Comparison of ENCODE assay signal across 8 cellular contexts in genomic region chr20:11890331-11891080, GRCh38. TPM values are rescaled to one million over a fixed set of nuclear protein-coding genes. Genes with fewer than 3 reads are reported as not detected.
DNase-seq lines count a peak whose midpoint lies in the region; ATAC-seq and TF ChIP-seq lines count a peak whose summit lies in the region.

No MANE protein-coding gene starts in this region.

- H3K9me2 ChIP-seq in OCI-LY7 (ENCODE audit: insufficient read depth, low read length) = no peaks in the 10 kb centered on the region

- H3K9ac ChIP-seq in skeletal muscle tissue (ENCODE audit: low read depth in 1 of 3, low read length in 3 of 3) = peak overlapping the region; percentile 61 to 80 (median 79)

- H3K4me2 ChIP-seq in OCI-LY7 (ENCODE audit: low read length) = no peak overlapping the region

- peak overlapping the region; percentile 71 to 90 (median 74) for H3K4me3 ChIP-seq in skeletal muscle tissue (ENCODE audit: low read length in 3 of 3)
- no peak overlapping the region for H3K4me3 ChIP-seq in OCI-LY7 (ENCODE audit: low read depth, low read length, poor library complexity, severe bottlenecking)

- CTCF ChIA-PET in OCI-LY7 (lab: Charles Lee; ENCODE audit: unreplicated experiment) = no interaction called here

- no peak for TF ChIP-seq CTCF in OCI-LY7 (conservative IDR thresholded peaks at IDR 0.05; ENCODE audit: low read length)

- peak; percentile 54 for ATAC-seq in HG02588 (IDR thresholded peaks at IDR 0.05; ENCODE audit: unreplicated experiment)

- H3K9me3 ChIP-seq in skeletal muscle tissue (ENCODE audit: control insufficient read depth in 3 of 3, low read length in 3 of 3) = no peaks in the 10 kb centered on the region
- H3K9me3 ChIP-seq in OCI-LY7 (ENCODE audit: low read length) = no peaks in the 10 kb centered on the region

- no peaks in the 10 kb centered on the region for H4K20me1 ChIP-seq in OCI-LY7 (ENCODE audit: insufficient read depth, low read length)

- H3K27ac ChIP-seq in caudate nucleus (ENCODE audit: low read depth, low read length) (peak overlapping the region; percentile 95), skeletal muscle tissue (ENCODE audit: low read depth, low read length) (peak overlapping the region; percentile 83), OCI-LY7 (ENCODE audit: low read depth, low read length, poor library complexity, severe bottlenecking) (no peak overlapping the region)

- H3K4me1 ChIP-seq in skeletal muscle tissue (ENCODE audit: control insufficient read depth in 3 of 3, insufficient read depth in 3 of 3, low read length in 3 of 3) (peaks cover 16 to 28% (median 23%) of the 10 kb centered on the region in 3 donors), OCI-LY7 (ENCODE audit: insufficient read depth, low read length, poor library complexity, severe bottlenecking) (no peaks in the 10 kb centered on the region)

- H3K36me3 ChIP-seq in skeletal muscle tissue (ENCODE audit: control insufficient read depth in 3 of 3, insufficient read depth in 3 of 3, low read length in 3 of 3) (no peaks in the 10 kb centered on the region), OCI-LY7 (ENCODE audit: insufficient read depth, low read length) (no peaks in the 10 kb centered on the region)

- no peaks in the 10 kb centered on the region for H3K79me2 ChIP-seq in OCI-LY7 (ENCODE audit: insufficient read depth, low read depth, low read length)

- BruUV-seq in OCI-LY7 (replicated peaks; lab: Mats Ljungman, UMichigan) = no TSS peak

- H3K27me3 ChIP-seq in skeletal muscle tissue (ENCODE audit: control insufficient read depth in 3 of 3, insufficient read depth in 3 of 3, low read length in 3 of 3) = no peaks in the 10 kb centered on the region

- DNase-seq in G401 (ENCODE audit: low spot score) (peak; percentile 96), NCI-H146 (lab: John Stamatoyannopoulos, UW) (peak; percentile 99), T1000 (lab: John Stamatoyannopoulos, UW) (peak; percentile 84), caudate nucleus (lab: John Stamatoyannopoulos, UW) (peak; percentile 33 to 97 (median 93)), iris pigment epithelial cell (ENCODE audit: low read depth) (peak; percentile 93), OCI-LY7 (ENCODE audit: low spot score) (no peak)

- POLR2A ChIA-PET in OCI-LY7 (lab: Charles Lee) = no interaction called here

- in situ Hi-C loops in G401 (cut with HindIII; ENCODE audit: low sequenced_read_pairs) = no loop called here

- intact Hi-C loops in OCI-LY7 (cut with micrococcal nuclease; ENCODE audit: unreplicated experiment) = no loop called here

- no peak overlapping the region for H2AFZ ChIP-seq in OCI-LY7 (ENCODE audit: low read length)

RNA-seq across cellular contexts. Expression of gene BTBD3, which starts 27.2 kb away (rescaled TPM):
- 31.6 and 38.2 TPM in 2 replicates for total RNA-seq in G401 (2014; rRNA removed; shearing (Covaris generic))
- total RNA-seq in skeletal muscle tissue (52.2 TPM), OCI-LY7 (2022) (0.26 and 0.82 TPM in 2 replicates)
- 0.08 TPM in 1 of 2 replicates, not detected in the other for total RNA-seq in OCI-LY7 (2014; rRNA removed; shearing (Covaris generic))

Comparison
In these comparisons a context has a peak if more than half of its experiments do, and no peak if none do; other contexts are left out.
1. RNA of gene BTBD3, which starts 27.2 kb away (total RNA-seq): 52.2 TPM in skeletal muscle tissue (single experiment) and 31.6 to 38.2 TPM in G401; 0.08 to 0.82 TPM in OCI-LY7; every median in the first group is over 10 times any median in the second.